9 cellular contexts compared by ENCODE assay signal in genomic region chr15:57551717-57552677, GRCh38. TPM values are rescaled to one million over a fixed set of nuclear protein-coding genes. Genes with fewer than 3 reads are reported as not detected.
DNase-seq lines count a peak whose midpoint lies in the region; ATAC-seq and TF ChIP-seq lines count a peak whose summit lies in the region.
"Had no signal": no experiment of that assay in that cellular context is flagged by ENCODE, and none has a peak within 500 bp of the region (broad histone marks: within the 10 kb centered on the region; RNA-seq: fewer than 3 reads in every experiment).

No MANE protein-coding gene starts in this region.

- no peak overlapping the region for H3K9ac ChIP-seq in adipocyte (ENCODE audit: low read length)

- H3K36me3 ChIP-seq in adipocyte (ENCODE audit: control insufficient read depth, insufficient read depth, low read length, severe bottlenecking) (no peaks in the 10 kb centered on the region), gastrocnemius medialis (no peaks in the 10 kb centered on the region)

- H3K4me1 ChIP-seq in adipocyte (ENCODE audit: control insufficient read depth, insufficient read depth, low read length), result no peaks in the 10 kb centered on the region
- peaks cover 34% of the 10 kb centered on the region for H3K4me1 ChIP-seq in right cardiac atrium (ENCODE audit: control insufficient read depth, insufficient read depth, low read length)
- peaks cover 25 to 34% of the 10 kb centered on the region in 2 donors for H3K4me1 ChIP-seq in gastrocnemius medialis

- H3K9me3 ChIP-seq in adipocyte (ENCODE audit: control insufficient read depth, low read length) (no peaks in the 10 kb centered on the region), right cardiac atrium (ENCODE audit: control insufficient read depth, low read length) (no peaks in the 10 kb centered on the region), gastrocnemius medialis (no peaks in the 10 kb centered on the region)

- H3K27ac ChIP-seq in right cardiac atrium (ENCODE audit: low read length) (peak overlapping the region; percentile 97), gastrocnemius medialis (peak overlapping the region; percentile 71 to 84 (median 78))

- peaks cover 12% of the 10 kb centered on the region for H3K27me3 ChIP-seq in adipocyte (replicated peaks; ENCODE audit: control insufficient read depth, insufficient read depth, low read length)
- no peaks in the 10 kb centered on the region for H3K27me3 ChIP-seq in right cardiac atrium (ENCODE audit: control insufficient read depth, insufficient read depth)
- no peaks in the 10 kb centered on the region for H3K27me3 ChIP-seq in gastrocnemius medialis

- H3K4me3 ChIP-seq in adipocyte (ENCODE audit: low read length) (no peak overlapping the region), right cardiac atrium (ENCODE audit: low read length) (no peak overlapping the region), gastrocnemius medialis (no peak overlapping the region)

- no peak for TF ChIP-seq CTCF in gastrocnemius medialis (IDR thresholded peaks at IDR 0.05 in 4 of 5, conservative IDR thresholded peaks at IDR 0.05 in 1 of 5)

- in situ Hi-C loops in gastrocnemius medialis (cut with MboI; ENCODE audit: low sequenced_read_pairs in 4 of 4), result loop anchor here (10.0 to 25.0 kb wide), 5 partner anchors 93 to 510 kb away; partner anchors contain the start of gene ALDH1A2 (in 1 of the 4)

- WGBS in right cardiac atrium, result 44% methylated on average over 16 of the region's 16 CpGs

- intact Hi-C loops in right cardiac atrium (cut with DNase I), result loop anchor here in 1 of 4 donors (10.0 kb wide), 1 partner anchor 153 kb away; the partner anchor contains the start of gene POLR2M
- intact Hi-C loops in gastrocnemius medialis (cut with DNase I; ENCODE audit: low total_unique reads), result loop anchor here (10.0 kb wide), 1 partner anchor 513 kb away; the partner anchor contains the start of gene ALDH1A2

- ATAC-seq in right cardiac atrium, result peak; percentile 22 to 53
- no peak for ATAC-seq in gastrocnemius medialis
- no peak for ATAC-seq in HG02678 (IDR thresholded peaks at IDR 0.05; ENCODE audit: unreplicated experiment)
- no peak for ATAC-seq in HG03439 (IDR thresholded peaks at IDR 0.05; ENCODE audit: unreplicated experiment)

- no peak for TF ChIP-seq POLR2A in gastrocnemius medialis (IDR thresholded peaks at IDR 0.05)

- DNase-seq in HCEC 1CT, result peak; percentile 66
- peak; percentile 80 for DNase-seq in adipocyte (ENCODE audit: low read depth)
- DNase-seq in right cardiac atrium, result peak in 1 of 3 donors; percentile 75
- no peak for DNase-seq in gastrocnemius medialis
- DNase-seq in stimulated activated naive CD4-positive, alpha-beta T cell (lab: John Stamatoyannopoulos, UW), result no peak
- DNase-seq in GM19238 (ENCODE audit: insufficient read length, low spot score), result no peak
- DNase-seq: KBM-7 had no signal

RNA-seq across cellular contexts. Expression of gene MYZAP, which starts 39.7 kb away (rescaled TPM):
- 100 to 1,000 TPM; 557 to 764 (median 622) TPM for total RNA-seq in right cardiac atrium
- 558 TPM for polyA plus RNA-seq in right cardiac atrium
- total RNA-seq in gastrocnemius medialis, result 1 to 10 TPM; 1.3 to 9.4 (median 1.4) TPM

Comparison
In these comparisons a context has a peak if more than half of its experiments do, and no peak if none do; other contexts are left out.
1. DNase-seq: peak in HCEC 1CT (single experiment) and adipocyte (single experiment); none in gastrocnemius medialis (0 of 2), stimulated activated naive CD4-positive, alpha-beta T cell (0 of 6) and GM19238 (single experiment).
2. ATAC-seq: peak in right cardiac atrium (2 of 2); none in gastrocnemius medialis (0 of 2), HG02678 (single experiment) and HG03439 (single experiment).
3. RNA of gene MYZAP, which starts 39.7 kb away (total RNA-seq): 557 to 764 TPM in right cardiac atrium; 1.3 to 9.4 TPM in gastrocnemius medialis; every median in the first group is over 10 times any median in the second.